In the genomic region with DNA sequence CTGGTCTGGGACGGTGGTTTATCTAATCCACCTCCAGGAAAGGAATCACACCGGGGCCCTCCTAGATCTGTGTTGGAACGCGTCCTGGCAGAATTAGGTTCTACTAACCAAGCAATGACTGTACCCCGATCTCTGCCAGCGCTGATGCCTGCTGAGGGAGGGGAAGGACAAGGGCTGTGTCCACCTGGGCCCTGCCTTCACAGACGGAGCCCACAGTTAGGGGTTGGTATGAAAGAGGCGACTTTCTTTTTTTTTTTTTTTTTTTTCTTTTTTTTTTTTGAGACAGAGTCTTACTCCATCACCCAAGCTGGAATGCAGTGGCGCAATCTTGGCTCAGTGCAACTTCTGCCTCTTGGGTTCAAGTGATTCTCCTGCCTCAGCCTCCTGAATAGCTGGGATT, we compare ENCODE assay signal across 24 cellular contexts. TPM values are rescaled to one million over a fixed set of nuclear protein-coding genes. Genes with fewer than 3 reads are reported as not detected.
A peak's percentile ranks its signal among the peaks of the same experiment; 100 is the strongest.
DNase-seq lines count a peak whose midpoint lies in the region; ATAC-seq and TF ChIP-seq lines count a peak whose summit lies in the region.
"Had no signal": no experiment of that assay in that cellular context is flagged by ENCODE, and none has a peak within 500 bp of the region (broad histone marks: within the 10 kb centered on the region; RNA-seq: fewer than 3 reads in every experiment).

No MANE protein-coding gene starts in this region.

- H3K4me3 ChIP-seq in cardiac fibroblast (replicated peaks in 1 of 2; ENCODE audit: low read depth in 2 of 2, low read length in 2 of 2): no peak overlapping the region
- no peak overlapping the region for H3K4me3 ChIP-seq in upper lobe of right lung
- H3K4me3 ChIP-seq: GM12878, SK-N-MC, uterus had no signal

- intact Hi-C loops in upper lobe of right lung (cut with DNase I): no loop called here

- H3K36me3 ChIP-seq in upper lobe of right lung: no peaks in the 10 kb centered on the region
- H3K36me3 ChIP-seq: BE2C, uterus had no signal

- no peaks in the 10 kb centered on the region for H3K9me3 ChIP-seq in upper lobe of right lung
- H3K9me3 ChIP-seq: BE2C, uterus had no signal

- no peaks in the 10 kb centered on the region for H3K4me1 ChIP-seq in upper lobe of right lung
- H3K4me1 ChIP-seq: uterus had no signal

- no peak overlapping the region for H3K27ac ChIP-seq in upper lobe of right lung
- H3K27ac ChIP-seq: SK-N-MC, uterus had no signal

- H3K27me3 ChIP-seq in upper lobe of right lung: no peaks in the 10 kb centered on the region
- H3K27me3 ChIP-seq: BE2C, uterus had no signal

- ATAC-seq in upper lobe of right lung (peak; percentile 37), GM19023 (IDR thresholded peaks at IDR 0.05; ENCODE audit: unreplicated experiment) (no peak)
- ATAC-seq: effector memory CD8-positive, alpha-beta T cell; GM12878 had no signal

- DNase-seq in NCI-H226: peak; percentile 68
- peak; percentile 44 to 56 for DNase-seq in cardiac fibroblast (ENCODE audit: low read depth in 2 of 2)
- peak; percentile 48 for DNase-seq in iris pigment epithelial cell (ENCODE audit: low read depth)
- no peak for DNase-seq in upper lobe of right lung
- DNase-seq in hippocampal formation (lab: John Stamatoyannopoulos, UW): no peak
- DNase-seq in stimulated activated CD4-positive, alpha-beta T cell treated with anti-CD3 and anti-CD28 coated beads, Interleukin-1b, Interleukin-23, amount 100 ng/mL, for 48 hours: no peak
- DNase-seq: activated CD4-positive, alpha-beta T cell treated with anti-CD3 and anti-CD28 coated beads, Interleukin-2, amount 10 ng/mL, durations not matched to agents 24 days and 14 days; activated CD8-positive, alpha-beta memory T cell treated with anti-CD3 and anti-CD28 coated beads, Interleukin-2, amount 50 U/mL, for 4 hours; activated effector memory CD4-positive, alpha-beta T cell treated with anti-CD3 and anti-CD28 coated beads, Interleukin-2, amount 50 U/mL, for 16 hours; amniotic stem cell; BE2C; cerebellar nuclear complex; effector memory CD8-positive, alpha-beta T cell; foreskin melanocyte; NCI-H2171; NCI-H774; occipital lobe; stimulated activated CD4-positive, alpha-beta T cell treated with anti-CD3 and anti-CD28 coated beads, Interleukin-2, amount 100 ng/mL, for 24 hours; uterus had no signal

- TF ChIP-seq CTCF in cardiac fibroblast (IDR thresholded peaks at IDR 0.05; ENCODE audit: low read depth, low read length) (no peak), upper lobe of right lung (IDR thresholded peaks at IDR 0.05) (no peak)

RNA-seq across cellular contexts. Expression of a gene that starts 9.9 kb away (rescaled TPM):
- total RNA-seq in upper lobe of right lung: 321 TPM
- total RNA-seq: activated CD4-positive, alpha-beta T cell treated with anti-CD3 and anti-CD28 coated beads, Interleukin-2, amount 10 ng/mL, durations not matched to agents 24 days and 14 days had no signal

RNA-seq across cellular contexts. Expression of a gene that starts 19.3 kb away (rescaled TPM):
- total RNA-seq in upper lobe of right lung: 24.3 TPM
- total RNA-seq: activated CD4-positive, alpha-beta T cell treated with anti-CD3 and anti-CD28 coated beads, Interleukin-2, amount 10 ng/mL, durations not matched to agents 24 days and 14 days had no signal

RNA-seq across cellular contexts. Expression of a gene that starts 32.6 kb away (rescaled TPM):
- 5.5 TPM for total RNA-seq in upper lobe of right lung
- total RNA-seq: activated CD4-positive, alpha-beta T cell treated with anti-CD3 and anti-CD28 coated beads, Interleukin-2, amount 10 ng/mL, durations not matched to agents 24 days and 14 days; GM12878; HT1080 had no signal

RNA-seq across cellular contexts. Expression of a gene that starts 33.9 kb away (rescaled TPM):
- not detected for total RNA-seq in upper lobe of right lung
- total RNA-seq: activated CD4-positive, alpha-beta T cell treated with anti-CD3 and anti-CD28 coated beads, Interleukin-2, amount 10 ng/mL, durations not matched to agents 24 days and 14 days; GM12878; HT1080; occipital lobe; sciatic nerve had no signal

RNA-seq across cellular contexts. Expression of a gene that starts 48.3 kb away (rescaled TPM):
- total RNA-seq in upper lobe of right lung: not detected
- total RNA-seq: activated CD4-positive, alpha-beta T cell treated with anti-CD3 and anti-CD28 coated beads, Interleukin-2, amount 10 ng/mL, durations not matched to agents 24 days and 14 days; GM12878; HT1080; occipital lobe; sciatic nerve; uterus had no signal

Comparison
In these comparisons a context has a peak if more than half of its experiments do, and no peak if none do; other contexts are left out.
1. DNase-seq: peak in NCI-H226 (single experiment), cardiac fibroblast (2 of 2) and iris pigment epithelial cell (single experiment); none in upper lobe of right lung (single experiment), hippocampal formation (0 of 2) and stimulated activated CD4-positive, alpha-beta T cell treated with anti-CD3 and anti-CD28 coated beads, Interleukin-1b, Interleukin-23, amount 100 ng/mL, for 48 hours (single experiment).